Comparison of ENCODE assay signal across 8 cellular contexts in the genomic region with DNA sequence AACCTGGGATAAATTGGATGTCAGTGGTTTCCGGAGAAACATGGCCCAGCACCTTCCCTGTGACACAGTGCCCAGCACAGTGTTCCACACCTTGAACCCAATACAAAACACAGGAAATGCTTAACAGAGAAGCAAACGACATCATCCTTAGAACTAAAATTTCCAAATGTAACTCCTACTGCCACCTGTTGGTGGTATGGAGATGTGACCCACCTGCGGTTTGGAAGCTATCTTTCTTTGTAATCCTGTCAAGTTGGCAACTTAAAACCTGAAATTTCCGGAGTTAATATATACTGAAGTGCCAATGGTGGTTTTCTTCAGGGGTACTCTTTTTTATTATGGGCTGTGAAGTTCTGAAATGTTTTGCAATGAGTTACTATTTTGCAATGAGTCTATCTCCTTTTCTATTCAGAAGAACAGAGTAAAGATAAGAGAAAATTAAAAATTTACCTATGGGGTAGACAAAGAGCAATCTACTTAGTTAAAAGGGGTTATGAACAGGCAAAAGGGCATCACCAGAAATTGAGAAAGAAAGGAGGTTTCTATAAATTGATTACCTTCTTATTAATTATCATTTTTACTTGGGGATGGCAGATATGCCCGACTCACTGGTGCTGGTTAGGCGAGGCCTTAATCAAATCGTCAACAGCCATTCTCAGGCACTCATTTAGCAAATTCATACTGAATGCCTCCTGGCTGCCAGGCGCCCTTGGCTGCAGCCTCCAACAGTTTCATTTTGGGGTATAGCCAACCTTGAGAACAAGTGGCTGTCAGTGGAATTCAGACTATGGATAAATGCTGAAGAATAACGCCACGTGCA.
DNase-seq lines count a peak whose midpoint lies in the region; ATAC-seq, FAIRE-seq and TF ChIP-seq lines count a peak whose summit lies in the region.

No MANE protein-coding gene starts in this region.

- H3K27ac Mint-ChIP-seq in GM23338: no peak overlapping the region

- H3K4me3 ChIP-seq in BLaER1 treated with 17β-estradiol and CSF1 and Interleukin-3, amounts not matched to agents 10 nM and 100 nM: peak overlapping the region in 1 of 10 experiments; percentile 16; a peak in 1 of 20 replicates
- H3K4me3 ChIP-seq in GM23338: no peak overlapping the region
- no peak overlapping the region for H3K4me3 ChIP-seq in NT2/D1 (ENCODE audit: insufficient read length, low read depth)
- H3K4me3 ChIP-seq in suprapubic skin: no peak overlapping the region

- no peaks in the 10 kb centered on the region for H3K9me3 ChIP-seq in BLaER1 treated with 17β-estradiol and CSF1 and Interleukin-3, amounts not matched to agents 10 nM and 100 nM (replicated peaks in 1 of 11)
- H3K9me3 ChIP-seq in NT2/D1 (ENCODE audit: insufficient read depth, low read length): no peaks in the 10 kb centered on the region
- H3K9me3 ChIP-seq in suprapubic skin: no peaks in the 10 kb centered on the region

- H2AFZ ChIP-seq in GM23338: no peak overlapping the region

- H3K4me2 ChIP-seq in BLaER1 treated with 17β-estradiol and CSF1 and Interleukin-3, amounts not matched to agents 10 nM and 100 nM: peak overlapping the region; percentile 61 to 89 (median 77)
- no peak overlapping the region for H3K4me2 ChIP-seq in GM23338

- H3K9ac ChIP-seq in BLaER1 treated with 17β-estradiol and CSF1 and Interleukin-3, amounts not matched to agents 10 nM and 100 nM: peak overlapping the region in 2 of 11 experiments; percentile 1 to 15; a peak in 1 of 22 replicates
- H3K9ac ChIP-seq in NT2/D1 (ENCODE audit: insufficient read length, low read depth): no peak overlapping the region

- H3K36me3 ChIP-seq in BLaER1 treated with 17β-estradiol and CSF1 and Interleukin-3, amounts not matched to agents 10 nM and 100 nM: no peaks in the 10 kb centered on the region
- peaks cover 15% of the 10 kb centered on the region for H3K36me3 ChIP-seq in GM23338 (ENCODE audit: insufficient read depth)
- no peaks in the 10 kb centered on the region for H3K36me3 ChIP-seq in NT2/D1 (ENCODE audit: insufficient read depth, insufficient read length, low read length)
- H3K36me3 ChIP-seq in suprapubic skin: no peaks in the 10 kb centered on the region

- TF ChIP-seq CTCF in GM23338 (conservative IDR thresholded peaks at IDR 0.05; ENCODE audit: low read depth in 2 of 2) (peak in 1 of 2 experiments; percentile 49; a peak in 3 of 4 replicates), suprapubic skin (IDR thresholded peaks at IDR 0.05) (peak; percentile 47 to 56)

- DNase-seq in GM23338 (ENCODE audit: low spot score) (peak; percentile 13), NT2/D1 (ENCODE audit: low read depth, low spot score) (peak; percentile 36), frontal cortex (ENCODE audit: low spot score in 2 of 2) (peak in 1 of 2 donors; percentile 24), suprapubic skin (ENCODE audit: low spot score in 2 of 2) (no peak)
- no peak for DNase-seq in activated naive CD4-positive, alpha-beta T cell (lab: John Stamatoyannopoulos, UW)
- no peak for DNase-seq in activated T-cell treated with anti-CD3 and anti-CD28 coated beads, Interleukin-2, amount 50 U/mL, for 4 hours

- no peaks in the 10 kb centered on the region for H3K27me3 Mint-ChIP-seq in GM23338 (ENCODE audit: insufficient read depth, low read depth, poor library complexity)
- H3K27me3 Mint-ChIP-seq in activated T-cell treated with anti-CD3 and anti-CD28 coated beads, Interleukin-2, amount 50 U/mL, for 4 hours (ENCODE audit: low read depth): peaks cover 2% of the 10 kb centered on the region

- H3K9me3 Mint-ChIP-seq in GM23338: peaks cover 96% of the 10 kb centered on the region
- H3K9me3 Mint-ChIP-seq in activated T-cell treated with anti-CD3 and anti-CD28 coated beads, Interleukin-2, amount 50 U/mL, for 4 hours: no peaks in the 10 kb centered on the region

- peaks cover 28% of the 10 kb centered on the region; the same call in 2 of the 3 replicates for H3K36me3 Mint-ChIP-seq in GM23338 (ENCODE audit: low read depth)
- no peaks in the 10 kb centered on the region for H3K36me3 Mint-ChIP-seq in activated T-cell treated with anti-CD3 and anti-CD28 coated beads, Interleukin-2, amount 50 U/mL, for 4 hours (ENCODE audit: insufficient read depth)

- no peak for ATAC-seq in GM23338
- no peak for ATAC-seq in GM18502 (IDR thresholded peaks at IDR 0.05; ENCODE audit: poor library complexity, unreplicated experiment)
- no peak for ATAC-seq in activated T-cell treated with anti-CD3 and anti-CD28 coated beads, Interleukin-2, amount 50 U/mL, for 4 hours

- H3K79me2 ChIP-seq in GM23338 (replicated peaks; ENCODE audit: insufficient read depth): no peaks in the 10 kb centered on the region

- peak; percentile 36 for FAIRE-seq in frontal cortex (lab: Jason Lieb, UNC)

- H3K4me3 Mint-ChIP-seq in GM23338: no peak overlapping the region
- no peak overlapping the region for H3K4me3 Mint-ChIP-seq in activated T-cell treated with anti-CD3 and anti-CD28 coated beads, Interleukin-2, amount 50 U/mL, for 4 hours

- H3K9me2 ChIP-seq in GM23338 (ENCODE audit: insufficient read depth): no peaks in the 10 kb centered on the region

- peaks cover 0 to 7% (median 0%) of the 10 kb centered on the region in 11 experiments; a peak in 2 of 22 replicates for H3K27me3 ChIP-seq in BLaER1 treated with 17β-estradiol and CSF1 and Interleukin-3, amounts not matched to agents 10 nM and 100 nM
- H3K27me3 ChIP-seq in GM23338 (ENCODE audit: insufficient read depth): no peaks in the 10 kb centered on the region
- H3K27me3 ChIP-seq in NT2/D1 (ENCODE audit: insufficient read depth, insufficient read length): no peaks in the 10 kb centered on the region
- peaks cover 3% of the 10 kb centered on the region for H3K27me3 ChIP-seq in suprapubic skin

- WGBS in suprapubic skin: 30% methylated on average over 10 of the region's 10 CpGs

- H3K27ac ChIP-seq in BLaER1 treated with 17β-estradiol and CSF1 and Interleukin-3, amounts not matched to agents 10 nM and 100 nM: peak overlapping the region in 1 of 11 experiments; percentile 46; a peak in 2 of 22 replicates
- no peak overlapping the region for H3K27ac ChIP-seq in GM23338 (ENCODE audit: low read depth)
- no peak overlapping the region for H3K27ac ChIP-seq in suprapubic skin

- no peaks in the 10 kb centered on the region for H3K4me1 Mint-ChIP-seq in GM23338
- H3K4me1 Mint-ChIP-seq in activated T-cell treated with anti-CD3 and anti-CD28 coated beads, Interleukin-2, amount 50 U/mL, for 4 hours (ENCODE audit: low read depth): no peaks in the 10 kb centered on the region

- no peaks in the 10 kb centered on the region for H3F3A ChIP-seq in GM23338 (replicated peaks; ENCODE audit: low read depth)

- TF ChIP-seq POLR2A in suprapubic skin (IDR thresholded peaks at IDR 0.05): no peak

- peaks cover 0 to 5% (median 0%) of the 10 kb centered on the region in 11 experiments; a peak in 3 of 22 replicates for H4K20me1 ChIP-seq in BLaER1 treated with 17β-estradiol and CSF1 and Interleukin-3, amounts not matched to agents 10 nM and 100 nM
- H4K20me1 ChIP-seq in GM23338 (replicated peaks; ENCODE audit: insufficient read depth): no peaks in the 10 kb centered on the region

- TF ChIP-seq EP300 in suprapubic skin (IDR thresholded peaks at IDR 0.05): no peak

- H3K4me1 ChIP-seq in BLaER1 treated with 17β-estradiol and CSF1 and Interleukin-3, amounts not matched to agents 10 nM and 100 nM: peaks cover 19 to 39% (median 24%) of the 10 kb centered on the region in 10 experiments
- H3K4me1 ChIP-seq in GM23338 (ENCODE audit: insufficient read depth) (no peaks in the 10 kb centered on the region), NT2/D1 (ENCODE audit: insufficient read depth, insufficient read length) (no peaks in the 10 kb centered on the region), suprapubic skin (no peaks in the 10 kb centered on the region)

TF ChIP-seq in GM23338, 12 proteins besides CTCF, POLR2A, EP300 and RAD21 (continues in another document):
- no peak for TF ChIP-seq EZH2 (IDR thresholded peaks at IDR 0.05; ENCODE audit: low read depth, unreplicated experiment)
- TF ChIP-seq, protein P1, sequence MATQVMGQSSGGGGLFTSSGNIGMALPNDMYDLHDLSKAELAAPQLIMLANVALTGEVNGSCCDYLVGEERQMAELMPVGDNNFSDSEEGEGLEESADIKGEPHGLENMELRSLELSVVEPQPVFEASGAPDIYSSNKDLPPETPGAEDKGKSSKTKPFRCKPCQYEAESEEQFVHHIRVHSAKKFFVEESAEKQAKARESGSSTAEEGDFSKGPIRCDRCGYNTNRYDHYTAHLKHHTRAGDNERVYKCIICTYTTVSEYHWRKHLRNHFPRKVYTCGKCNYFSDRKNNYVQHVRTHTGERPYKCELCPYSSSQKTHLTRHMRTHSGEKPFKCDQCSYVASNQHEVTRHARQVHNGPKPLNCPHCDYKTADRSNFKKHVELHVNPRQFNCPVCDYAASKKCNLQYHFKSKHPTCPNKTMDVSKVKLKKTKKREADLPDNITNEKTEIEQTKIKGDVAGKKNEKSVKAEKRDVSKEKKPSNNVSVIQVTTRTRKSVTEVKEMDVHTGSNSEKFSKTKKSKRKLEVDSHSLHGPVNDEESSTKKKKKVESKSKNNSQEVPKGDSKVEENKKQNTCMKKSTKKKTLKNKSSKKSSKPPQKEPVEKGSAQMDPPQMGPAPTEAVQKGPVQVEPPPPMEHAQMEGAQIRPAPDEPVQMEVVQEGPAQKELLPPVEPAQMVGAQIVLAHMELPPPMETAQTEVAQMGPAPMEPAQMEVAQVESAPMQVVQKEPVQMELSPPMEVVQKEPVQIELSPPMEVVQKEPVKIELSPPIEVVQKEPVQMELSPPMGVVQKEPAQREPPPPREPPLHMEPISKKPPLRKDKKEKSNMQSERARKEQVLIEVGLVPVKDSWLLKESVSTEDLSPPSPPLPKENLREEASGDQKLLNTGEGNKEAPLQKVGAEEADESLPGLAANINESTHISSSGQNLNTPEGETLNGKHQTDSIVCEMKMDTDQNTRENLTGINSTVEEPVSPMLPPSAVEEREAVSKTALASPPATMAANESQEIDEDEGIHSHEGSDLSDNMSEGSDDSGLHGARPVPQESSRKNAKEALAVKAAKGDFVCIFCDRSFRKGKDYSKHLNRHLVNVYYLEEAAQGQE (IDR thresholded peaks at IDR 0.05; ENCODE audit: unreplicated experiment): no peak
- TF ChIP-seq CREB1 (CRISPR knock-in tag; IDR thresholded peaks at IDR 0.05; ENCODE audit: low read depth): no peak
- TF ChIP-seq ZNF331 (CRISPR knock-in tag; IDR thresholded peaks at IDR 0.05; ENCODE audit: low read depth): no peak
- TF ChIP-seq, protein P2, sequence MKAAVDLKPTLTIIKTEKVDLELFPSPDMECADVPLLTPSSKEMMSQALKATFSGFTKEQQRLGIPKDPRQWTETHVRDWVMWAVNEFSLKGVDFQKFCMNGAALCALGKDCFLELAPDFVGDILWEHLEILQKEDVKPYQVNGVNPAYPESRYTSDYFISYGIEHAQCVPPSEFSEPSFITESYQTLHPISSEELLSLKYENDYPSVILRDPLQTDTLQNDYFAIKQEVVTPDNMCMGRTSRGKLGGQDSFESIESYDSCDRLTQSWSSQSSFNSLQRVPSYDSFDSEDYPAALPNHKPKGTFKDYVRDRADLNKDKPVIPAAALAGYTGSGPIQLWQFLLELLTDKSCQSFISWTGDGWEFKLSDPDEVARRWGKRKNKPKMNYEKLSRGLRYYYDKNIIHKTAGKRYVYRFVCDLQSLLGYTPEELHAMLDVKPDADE (IDR thresholded peaks at IDR 0.05): no peak
- no peak for TF ChIP-seq STAT1 (IDR thresholded peaks at IDR 0.05; ENCODE audit: unreplicated experiment)
- no peak for TF ChIP-seq EZH2phosphoT487 (IDR thresholded peaks at IDR 0.05; ENCODE audit: unreplicated experiment)
- TF ChIP-seq JUNB (IDR thresholded peaks at IDR 0.05; ENCODE audit: unreplicated experiment): no peak

Comparison
In these comparisons a context has a peak if more than half of its experiments do, and no peak if none do; other contexts are left out.
1. DNase-seq: peak in GM23338 (single experiment) and NT2/D1 (single experiment); none in suprapubic skin (0 of 2), activated naive CD4-positive, alpha-beta T cell (0 of 4) and activated T-cell treated with anti-CD3 and anti-CD28 coated beads, Interleukin-2, amount 50 U/mL, for 4 hours (single experiment).